Comparison of ENCODE assay signal across 12 cellular contexts in genomic region chr12:46374286-46374685, GRCh38. TPM values are rescaled to one million over a fixed set of nuclear protein-coding genes. Genes with fewer than 3 reads are reported as not detected.
DNase-seq lines count a peak whose midpoint lies in the region; ATAC-seq and TF ChIP-seq lines count a peak whose summit lies in the region.
"Had no signal": no experiment of that assay in that cellular context is flagged by ENCODE, and none has a peak within 500 bp of the region (broad histone marks: within the 10 kb centered on the region; RNA-seq: fewer than 3 reads in every experiment).

No MANE protein-coding gene starts in this region.

- no peaks in the 10 kb centered on the region for H3K36me3 ChIP-seq in colonic mucosa
- H3K36me3 ChIP-seq in neutrophil, result peaks cover 18% of the 10 kb centered on the region

- intact Hi-C loops in CD4-positive, alpha-beta T cell (cut with DNase I, micrococcal nuclease), result loop anchor here (5.0 to 10.0 kb wide), 7 partner anchors 83 to 1981 kb away; partner anchors contain the start of genes ARID2 (in 2 of the 2) and ZNF641 (in 1 of the 2)
- intact Hi-C loops in colonic mucosa (cut with DNase I), result loop anchor here (10.0 kb wide), 1 partner anchor 101 kb away; no protein-coding TSS in a partner anchor

- H3K4me1 ChIP-seq in colonic mucosa, result peaks cover 4% of the 10 kb centered on the region
- H3K4me1 ChIP-seq in neutrophil (ENCODE audit: control insufficient read depth in 1 of 2, insufficient read depth in 1 of 2, low read depth in 1 of 2, low read length in 1 of 2), result peaks cover 30 to 36% of the 10 kb centered on the region in 2 experiments

- peaks cover 48% of the 10 kb centered on the region for H3K4me1 Mint-ChIP-seq in CD4-positive, alpha-beta T cell (ENCODE audit: low read depth)

- peaks cover 7% of the 10 kb centered on the region for H3K27me3 Mint-ChIP-seq in CD4-positive, alpha-beta T cell

- H3K27me3 ChIP-seq in CD4-positive, alpha-beta T cell (ENCODE audit: control insufficient read depth, insufficient read depth, low read length), result no peaks in the 10 kb centered on the region
- no peaks in the 10 kb centered on the region for H3K27me3 ChIP-seq in colonic mucosa
- H3K27me3 ChIP-seq in neutrophil, result no peaks in the 10 kb centered on the region

- TF ChIP-seq CTCF in CD4-positive, alpha-beta T cell (IDR thresholded peaks at IDR 0.05), result no peak
- TF ChIP-seq CTCF in colonic mucosa (IDR thresholded peaks at IDR 0.05) (no peak), neutrophil (IDR thresholded peaks at IDR 0.05) (no peak)

- H3K4me3 ChIP-seq in colonic mucosa (no peak overlapping the region), neutrophil (ENCODE audit: low read depth in 1 of 2, low read length in 1 of 2) (peak overlapping the region; percentile 91 to 99)

- POLR2A ChIA-PET in CD4-positive, alpha-beta T cell (lab: Charles Lee), result interaction anchor here (0.6 to 1.5 kb wide), 2 partner anchors 10 to 150 kb away, joined by 3 read pairs; no protein-coding TSS in a partner anchor

- H3K27ac ChIP-seq in CD4-positive, alpha-beta T cell (ENCODE audit: low read depth, low read length), result no peak overlapping the region
- H3K27ac ChIP-seq in colonic mucosa (peak overlapping the region; percentile 97), neutrophil (no peak overlapping the region)

- H3K36me3 Mint-ChIP-seq in CD4-positive, alpha-beta T cell (ENCODE audit: low read depth), result peaks cover 37% of the 10 kb centered on the region

- CTCF ChIA-PET in CD4-positive, alpha-beta T cell (lab: Charles Lee), result interaction anchor here (0.7 kb wide), 1 partner anchor 10 kb away, joined by 3 read pairs; no protein-coding TSS in a partner anchor

- no peaks in the 10 kb centered on the region for H3K9me3 ChIP-seq in CD4-positive, alpha-beta T cell (ENCODE audit: control insufficient read depth, low read length)
- H3K9me3 ChIP-seq in colonic mucosa (no peaks in the 10 kb centered on the region), neutrophil (no peaks in the 10 kb centered on the region)
- H3K9me3 ChIP-seq: prostate gland had no signal

- no peak for DNase-seq in CD4-positive, alpha-beta T cell
- DNase-seq in M059J (ENCODE audit: low read depth) (peak; percentile 68), colonic mucosa (no peak), epidermal melanocyte (ENCODE audit: insufficient read length, low spot score) (no peak), COLO829 (ENCODE audit: low spot score) (no peak)
- DNase-seq: activated CD8-positive, alpha-beta memory T cell treated with anti-CD3 and anti-CD28 coated beads, Interleukin-2, amount 50 U/mL, for 48 hours; DMS153; NCI-H187 had no signal

- no peak for ATAC-seq in CD4-positive, alpha-beta T cell (ENCODE audit: poor library complexity)
- ATAC-seq in HG03469 (IDR thresholded peaks at IDR 0.05; ENCODE audit: unreplicated experiment) (no peak), GM21576 (IDR thresholded peaks at IDR 0.05; ENCODE audit: unreplicated experiment) (no peak)

- H3K27ac Mint-ChIP-seq in CD4-positive, alpha-beta T cell, result peak overlapping the region; percentile 99

- H3K9ac ChIP-seq in colonic mucosa (ENCODE audit: low read depth in 2 of 2, low read length in 2 of 2), result peak overlapping the region in 1 of 2 donors; percentile 98

- H3K9me3 Mint-ChIP-seq in CD4-positive, alpha-beta T cell, result no peaks in the 10 kb centered on the region

- H3K4me3 Mint-ChIP-seq in CD4-positive, alpha-beta T cell, result peak overlapping the region; percentile 98

RNA-seq across cellular contexts. Expression of gene SLC38A2, which starts 1.7 kb away (rescaled TPM):
- 100 to 1,000 TPM; 213 to 222 TPM for total RNA-seq in CD4-positive, alpha-beta T cell
- total RNA-seq in M059J (2014; rRNA removed; shearing (Covaris generic)), result 447 and 744 TPM in 2 replicates
- 100 to 1,000 TPM in 1 of 2 donors, 10 to 100 TPM in 1; 98.5 to 158 TPM for total RNA-seq in colonic mucosa
